Comparison of ENCODE assay signal across 15 cellular contexts in genomic region chr1:106072909-106073600, GRCh38.
A peak's percentile ranks its signal among the peaks of the same experiment; 100 is the strongest.
DNase-seq lines count a peak whose midpoint lies in the region; ATAC-seq, FAIRE-seq and TF ChIP-seq lines count a peak whose summit lies in the region.
"Had no signal": no experiment of that assay in that cellular context is flagged by ENCODE, and none has a peak within 500 bp of the region (broad histone marks: within the 10 kb centered on the region; RNA-seq: fewer than 3 reads in every experiment).

No MANE protein-coding gene starts in this region.

- DNase-seq in NCI-H2107 (lab: John Stamatoyannopoulos, UW): no peak
- DNase-seq in GM12891 (ENCODE audit: insufficient read length, low spot score): no peak
- DNase-seq in DMS79 (lab: John Stamatoyannopoulos, UW): no peak
- no peak for DNase-seq in LoVo (ENCODE audit: low spot score)
- DNase-seq: ACHN; activated naive CD8-positive, alpha-beta T cell treated with anti-CD3 and anti-CD28 coated beads for 36 hours; naive thymus-derived CD4-positive, alpha-beta T cell; NCI-H1417; NCI-H524; Right ventricle myocardium superior had no signal

- TF ChIP-seq POLR2A in GM12891 (IDR thresholded peaks at IDR 0.05; ENCODE audit: low read depth, low read length): no peak

- FAIRE-seq in GM12891 (lab: Jason Lieb, UNC): no peak

- peak; percentile 88 for ATAC-seq in GM18502 (IDR thresholded peaks at IDR 0.05; ENCODE audit: poor library complexity, unreplicated experiment)
- ATAC-seq in GM21367 (IDR thresholded peaks at IDR 0.05; ENCODE audit: unreplicated experiment): peak; percentile 90
- peak; percentile 91 for ATAC-seq in HG02884 (IDR thresholded peaks at IDR 0.05; ENCODE audit: unreplicated experiment)
- ATAC-seq in HG03520 (IDR thresholded peaks at IDR 0.05; ENCODE audit: unreplicated experiment): peak; percentile 97
- ATAC-seq: naive thymus-derived CD4-positive, alpha-beta T cell; stimulated activated effector memory CD8-positive, alpha-beta T cell treated with anti-CD3 and anti-CD28 coated beads, Interleukin-12 subunit alpha, Interleukin-12 subunit beta, amount 100 ng/mL, for 72 hours had no signal

TF ChIP-seq in GM12891, 5 proteins besides CTCF, POLR2A, EP300 and RAD21:
- no peak for TF ChIP-seq PAX5 (IDR thresholded peaks at IDR 0.05; ENCODE audit: insufficient read depth, low read length, severe bottlenecking)
